ENCODE assay signal across 6 cellular contexts in genomic region chr6:116834526-116834925, GRCh38. TPM values are rescaled to one million over a fixed set of nuclear protein-coding genes. Genes with fewer than 3 reads are reported as not detected.
"Had no signal": no experiment of that assay in that cellular context is flagged by ENCODE, and none has a peak within 500 bp of the region (broad histone marks: within the 10 kb centered on the region; RNA-seq: fewer than 3 reads in every experiment).

No MANE protein-coding gene starts in this region.

RNA-seq across cellular contexts. Expression of gene GPRC6A, which starts 5.6 kb away (rescaled TPM):
- total RNA-seq: GM23248, H4, H7, H9, HFFc6 had no signal

RNA-seq across cellular contexts. Expression of gene RFX6, which starts 42.5 kb away (rescaled TPM):
- total RNA-seq: GM23248, H1, H4, H7, H9, HFFc6 had no signal
